1 cellular context compared by ENCODE assay signal in the genomic region with DNA sequence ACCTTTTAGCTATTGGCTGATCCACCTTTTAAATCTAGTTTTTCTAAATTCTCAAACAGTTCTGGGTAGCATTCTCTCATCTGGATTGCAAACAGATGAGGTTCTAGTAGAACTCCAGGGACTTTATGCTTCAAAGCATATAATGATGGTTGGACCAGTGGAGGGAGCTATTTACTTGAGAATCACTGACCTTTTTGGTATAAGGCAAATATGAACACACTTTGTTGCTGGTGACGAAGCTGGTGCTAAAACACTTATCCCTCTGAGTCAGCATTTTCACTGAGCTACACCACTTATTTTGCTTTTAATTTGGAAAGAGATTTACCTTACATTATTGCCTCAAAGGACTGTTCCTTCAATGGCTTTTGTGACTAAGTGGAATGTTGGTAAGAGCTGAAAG.
TF ChIP-seq lines count a peak whose summit lies in the region.

No MANE protein-coding gene starts in this region.

TF ChIP-seq in HepG2, 621 proteins besides CTCF, POLR2A, EP300 and RAD21 (continued from another document):
- TF ChIP-seq, protein P1, sequence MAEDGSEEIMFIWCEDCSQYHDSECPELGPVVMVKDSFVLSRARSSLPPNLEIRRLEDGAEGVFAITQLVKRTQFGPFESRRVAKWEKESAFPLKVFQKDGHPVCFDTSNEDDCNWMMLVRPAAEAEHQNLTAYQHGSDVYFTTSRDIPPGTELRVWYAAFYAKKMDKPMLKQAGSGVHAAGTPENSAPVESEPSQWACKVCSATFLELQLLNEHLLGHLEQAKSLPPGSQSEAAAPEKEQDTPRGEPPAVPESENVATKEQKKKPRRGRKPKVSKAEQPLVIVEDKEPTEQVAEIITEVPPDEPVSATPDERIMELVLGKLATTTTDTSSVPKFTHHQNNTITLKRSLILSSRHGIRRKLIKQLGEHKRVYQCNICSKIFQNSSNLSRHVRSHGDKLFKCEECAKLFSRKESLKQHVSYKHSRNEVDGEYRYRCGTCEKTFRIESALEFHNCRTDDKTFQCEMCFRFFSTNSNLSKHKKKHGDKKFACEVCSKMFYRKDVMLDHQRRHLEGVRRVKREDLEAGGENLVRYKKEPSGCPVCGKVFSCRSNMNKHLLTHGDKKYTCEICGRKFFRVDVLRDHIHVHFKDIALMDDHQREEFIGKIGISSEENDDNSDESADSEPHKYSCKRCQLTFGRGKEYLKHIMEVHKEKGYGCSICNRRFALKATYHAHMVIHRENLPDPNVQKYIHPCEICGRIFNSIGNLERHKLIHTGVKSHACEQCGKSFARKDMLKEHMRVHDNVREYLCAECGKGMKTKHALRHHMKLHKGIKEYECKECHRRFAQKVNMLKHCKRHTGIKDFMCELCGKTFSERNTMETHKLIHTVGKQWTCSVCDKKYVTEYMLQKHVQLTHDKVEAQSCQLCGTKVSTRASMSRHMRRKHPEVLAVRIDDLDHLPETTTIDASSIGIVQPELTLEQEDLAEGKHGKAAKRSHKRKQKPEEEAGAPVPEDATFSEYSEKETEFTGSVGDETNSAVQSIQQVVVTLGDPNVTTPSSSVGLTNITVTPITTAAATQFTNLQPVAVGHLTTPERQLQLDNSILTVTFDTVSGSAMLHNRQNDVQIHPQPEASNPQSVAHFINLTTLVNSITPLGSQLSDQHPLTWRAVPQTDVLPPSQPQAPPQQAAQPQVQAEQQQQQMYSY (CRISPR knock-in tag; IDR thresholded peaks at IDR 0.05): no peak
- TF ChIP-seq ZNF589 (CRISPR knock-in tag; conservative IDR thresholded peaks at IDR 0.05) (no peak), CHD2 (IDR thresholded peaks at IDR 0.05; ENCODE audit: low read depth, low read length) (no peak), MAFF (IDR thresholded peaks at IDR 0.05; ENCODE audit: low read depth, low read length) (peak; percentile 90), JUND (CRISPR knock-in tag; IDR thresholded peaks at IDR 0.05) (no peak), ETV6 (CRISPR knock-in tag; conservative IDR thresholded peaks at IDR 0.05) (no peak), MAFK (conservative IDR thresholded peaks at IDR 0.05 in 1 of 2, IDR thresholded peaks at IDR 0.05 in 1 of 2; ENCODE audit: low read length in 2 of 2) (peak; percentile 89 to 95), STAG1 (CRISPR knock-in tag; IDR thresholded peaks at IDR 0.05) (peak; percentile 56), ZNF558 (CRISPR knock-in tag; IDR thresholded peaks at IDR 0.05; ENCODE audit: borderline replicate concordance) (no peak), TBL1XR1 (IDR thresholded peaks at IDR 0.05; ENCODE audit: borderline replicate concordance, low read length, partially characterized antibody) (no peak), BORCS8-MEF2B (CRISPR knock-in tag; IDR thresholded peaks at IDR 0.05) (no peak)
- TF ChIP-seq, protein P2, sequence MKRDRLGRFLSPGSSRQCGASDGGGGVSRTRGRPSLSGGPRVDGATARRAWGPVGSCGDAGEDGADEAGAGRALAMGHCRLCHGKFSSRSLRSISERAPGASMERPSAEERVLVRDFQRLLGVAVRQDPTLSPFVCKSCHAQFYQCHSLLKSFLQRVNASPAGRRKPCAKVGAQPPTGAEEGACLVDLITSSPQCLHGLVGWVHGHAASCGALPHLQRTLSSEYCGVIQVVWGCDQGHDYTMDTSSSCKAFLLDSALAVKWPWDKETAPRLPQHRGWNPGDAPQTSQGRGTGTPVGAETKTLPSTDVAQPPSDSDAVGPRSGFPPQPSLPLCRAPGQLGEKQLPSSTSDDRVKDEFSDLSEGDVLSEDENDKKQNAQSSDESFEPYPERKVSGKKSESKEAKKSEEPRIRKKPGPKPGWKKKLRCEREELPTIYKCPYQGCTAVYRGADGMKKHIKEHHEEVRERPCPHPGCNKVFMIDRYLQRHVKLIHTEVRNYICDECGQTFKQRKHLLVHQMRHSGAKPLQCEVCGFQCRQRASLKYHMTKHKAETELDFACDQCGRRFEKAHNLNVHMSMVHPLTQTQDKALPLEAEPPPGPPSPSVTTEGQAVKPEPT (CRISPR knock-in tag; IDR thresholded peaks at IDR 0.05; ENCODE audit: low read depth): no peak
TF ChIP-seq in HepG2: peak in this region for 3.
